Comparison of ENCODE assay signal across 1 cellular context in the genomic region with DNA sequence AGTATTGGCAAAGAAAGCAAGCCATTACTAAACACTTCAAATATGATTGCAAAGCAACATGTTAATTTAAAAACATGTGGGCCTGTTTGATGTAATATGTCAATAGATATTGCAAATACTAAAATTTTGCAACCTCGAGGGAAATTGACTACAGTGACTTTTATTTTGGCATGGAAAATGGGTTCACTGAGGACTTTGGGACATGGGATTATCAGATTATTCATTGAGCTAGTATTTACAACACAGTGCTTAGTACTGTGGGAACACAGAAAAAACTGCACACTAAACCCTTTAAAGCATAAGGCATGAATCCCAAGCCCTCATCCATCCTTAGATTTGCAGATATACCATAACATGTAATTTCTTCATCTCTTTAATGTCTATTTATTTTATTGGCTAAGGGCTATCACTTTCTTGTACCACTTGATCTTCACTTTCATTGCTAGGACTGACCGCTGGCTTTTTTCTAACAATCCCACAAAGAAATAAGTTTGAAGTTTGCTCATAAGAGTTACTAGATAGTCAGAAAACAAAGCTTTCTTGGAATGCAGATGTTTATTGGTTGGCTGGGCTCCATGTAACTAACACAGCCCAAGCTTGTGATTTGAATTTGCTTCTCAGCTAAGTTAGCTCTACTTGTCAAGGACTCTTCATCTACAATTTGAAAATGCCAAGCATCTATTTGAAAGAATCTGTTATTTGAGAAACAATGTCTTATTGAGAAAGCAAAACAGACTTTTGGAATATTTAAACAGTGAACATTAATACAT.
TF ChIP-seq lines count a peak whose summit lies in the region.

No MANE protein-coding gene starts in this region.

TF ChIP-seq in HCT116, 20 proteins besides CTCF, POLR2A, EP300 and RAD21 (continued from another document):
- no peak for TF ChIP-seq ZBTB33 (IDR thresholded peaks at IDR 0.05; ENCODE audit: extremely low read depth, insufficient replicate concordance, low read length)
- TF ChIP-seq EZH2phosphoT487 (IDR thresholded peaks at IDR 0.05; ENCODE audit: borderline replicate concordance) = no peak
- TF ChIP-seq FOSL1 (IDR thresholded peaks at IDR 0.05; ENCODE audit: low read depth) = no peak
- TF ChIP-seq, protein P1, sequence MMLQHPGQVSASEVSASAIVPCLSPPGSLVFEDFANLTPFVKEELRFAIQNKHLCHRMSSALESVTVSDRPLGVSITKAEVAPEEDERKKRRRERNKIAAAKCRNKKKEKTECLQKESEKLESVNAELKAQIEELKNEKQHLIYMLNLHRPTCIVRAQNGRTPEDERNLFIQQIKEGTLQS (IDR thresholded peaks at IDR 0.05) = no peak
- no peak for TF ChIP-seq YY1 (IDR thresholded peaks at IDR 0.05; ENCODE audit: extremely low read depth, insufficient replicate concordance, low read depth, low read length)
- TF ChIP-seq, protein P2, sequence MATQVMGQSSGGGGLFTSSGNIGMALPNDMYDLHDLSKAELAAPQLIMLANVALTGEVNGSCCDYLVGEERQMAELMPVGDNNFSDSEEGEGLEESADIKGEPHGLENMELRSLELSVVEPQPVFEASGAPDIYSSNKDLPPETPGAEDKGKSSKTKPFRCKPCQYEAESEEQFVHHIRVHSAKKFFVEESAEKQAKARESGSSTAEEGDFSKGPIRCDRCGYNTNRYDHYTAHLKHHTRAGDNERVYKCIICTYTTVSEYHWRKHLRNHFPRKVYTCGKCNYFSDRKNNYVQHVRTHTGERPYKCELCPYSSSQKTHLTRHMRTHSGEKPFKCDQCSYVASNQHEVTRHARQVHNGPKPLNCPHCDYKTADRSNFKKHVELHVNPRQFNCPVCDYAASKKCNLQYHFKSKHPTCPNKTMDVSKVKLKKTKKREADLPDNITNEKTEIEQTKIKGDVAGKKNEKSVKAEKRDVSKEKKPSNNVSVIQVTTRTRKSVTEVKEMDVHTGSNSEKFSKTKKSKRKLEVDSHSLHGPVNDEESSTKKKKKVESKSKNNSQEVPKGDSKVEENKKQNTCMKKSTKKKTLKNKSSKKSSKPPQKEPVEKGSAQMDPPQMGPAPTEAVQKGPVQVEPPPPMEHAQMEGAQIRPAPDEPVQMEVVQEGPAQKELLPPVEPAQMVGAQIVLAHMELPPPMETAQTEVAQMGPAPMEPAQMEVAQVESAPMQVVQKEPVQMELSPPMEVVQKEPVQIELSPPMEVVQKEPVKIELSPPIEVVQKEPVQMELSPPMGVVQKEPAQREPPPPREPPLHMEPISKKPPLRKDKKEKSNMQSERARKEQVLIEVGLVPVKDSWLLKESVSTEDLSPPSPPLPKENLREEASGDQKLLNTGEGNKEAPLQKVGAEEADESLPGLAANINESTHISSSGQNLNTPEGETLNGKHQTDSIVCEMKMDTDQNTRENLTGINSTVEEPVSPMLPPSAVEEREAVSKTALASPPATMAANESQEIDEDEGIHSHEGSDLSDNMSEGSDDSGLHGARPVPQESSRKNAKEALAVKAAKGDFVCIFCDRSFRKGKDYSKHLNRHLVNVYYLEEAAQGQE (IDR thresholded peaks at IDR 0.05; ENCODE audit: low read depth) = no peak
- no peak for TF ChIP-seq JUND (IDR thresholded peaks at IDR 0.05)
- no peak for TF ChIP-seq MAX (IDR thresholded peaks at IDR 0.05)
- no peak for TF ChIP-seq ELF1 (IDR thresholded peaks at IDR 0.05; ENCODE audit: borderline replicate concordance, low read depth)
- no peak for TF ChIP-seq SRF (IDR thresholded peaks at IDR 0.05; ENCODE audit: low read depth)
- no peak for TF ChIP-seq EZH2 (IDR thresholded peaks at IDR 0.05)
- TF ChIP-seq CBX3 (IDR thresholded peaks at IDR 0.05; ENCODE audit: low read depth) = no peak
- TF ChIP-seq ZFX (IDR thresholded peaks at IDR 0.05) = no peak
- TF ChIP-seq CEBPB (IDR thresholded peaks at IDR 0.05; ENCODE audit: low read depth) = no peak
